ENCODE assay signal across 8 cellular contexts in the genomic region with DNA sequence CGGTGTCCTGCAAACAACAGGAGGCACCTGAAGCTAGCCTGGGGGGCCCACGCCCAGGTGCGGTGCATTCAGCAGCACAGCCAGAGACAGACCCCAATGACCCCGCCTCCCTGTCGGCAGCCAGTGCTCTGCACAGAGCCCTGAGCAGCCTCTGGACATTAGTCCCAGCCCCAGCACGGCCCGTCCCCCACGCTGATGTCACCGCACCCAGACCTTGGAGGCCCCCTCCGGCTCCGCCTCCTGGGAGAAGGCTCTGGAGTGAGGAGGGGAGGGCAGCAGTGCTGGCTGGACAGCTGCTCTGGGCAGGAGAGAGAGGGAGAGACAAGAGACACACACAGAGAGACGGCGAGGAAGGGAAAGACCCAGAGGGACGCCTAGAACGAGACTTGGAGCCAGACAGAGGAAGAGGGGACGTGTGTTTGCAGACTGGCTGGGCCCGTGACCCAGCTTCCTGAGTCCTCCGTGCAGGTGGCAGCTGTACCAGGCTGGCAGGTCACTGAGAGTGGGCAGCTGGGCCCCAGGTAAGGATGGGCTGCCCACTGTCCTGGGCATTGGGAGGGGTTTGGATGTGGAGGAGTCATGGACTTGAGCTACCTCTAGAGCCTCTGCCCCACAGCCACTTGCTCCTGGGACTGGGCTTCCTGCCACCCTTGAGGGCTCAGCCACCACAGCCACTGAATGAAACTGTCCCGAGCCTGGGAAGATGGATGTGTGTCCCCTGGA. TPM values are rescaled to one million over a fixed set of nuclear protein-coding genes. Genes with fewer than 3 reads are reported as not detected.
A peak's percentile ranks its signal among the peaks of the same experiment; 100 is the strongest.
DNase-seq lines count a peak whose midpoint lies in the region; ATAC-seq, FAIRE-seq and TF ChIP-seq lines count a peak whose summit lies in the region.

MYO7A (plus strand) TSS at position 278 of the 723 bp plus-strand sequence. CDS start 2,389 bp downstream, outside the sequence.

- no peaks in the 10 kb centered on the region for H3K9me3 ChIP-seq in kidney (ENCODE audit: control insufficient read depth in 1 of 2, low read length in 2 of 2)

- no peaks in the 10 kb centered on the region for H3K36me3 ChIP-seq in brain microvascular endothelial cell (replicated peaks)
- no peaks in the 10 kb centered on the region for H3K36me3 ChIP-seq in kidney (ENCODE audit: control insufficient read depth in 1 of 2, insufficient read depth in 2 of 2, low read length in 2 of 2)

- peak within 1 kb of the TSS in 1 of 2 donors; percentile 40 for H3K9ac ChIP-seq in kidney (ENCODE audit: low read length in 2 of 2)

- H3K9me3 Mint-ChIP-seq in stimulated activated naive B cell treated with anti-CD40 and anti-IgM and Interleukin-4, amounts not matched to agents 10 μg/mL and 1 μg/mL and 100 μg/mL, for 72 hours: no peaks in the 10 kb centered on the region

- H3K4me1 Mint-ChIP-seq in stimulated activated naive B cell treated with anti-CD40 and anti-IgM and Interleukin-4, amounts not matched to agents 10 μg/mL and 1 μg/mL and 100 μg/mL, for 72 hours: peaks cover 20 to 24% of the 10 kb centered on the region in 2 donors

- H3K4me1 ChIP-seq in kidney (ENCODE audit: control insufficient read depth in 1 of 2, insufficient read depth in 1 of 2, low read depth in 1 of 2, low read length in 2 of 2): peaks cover 20 to 26% of the 10 kb centered on the region in 2 donors

- no peak for FAIRE-seq in kidney (lab: Jason Lieb, UNC)

- H3K4me3 ChIP-seq in brain microvascular endothelial cell (ENCODE audit: low read depth, low read length) (peak within 1 kb of the TSS; percentile 51), kidney (ENCODE audit: low read length in 2 of 2) (peak within 1 kb of the TSS; percentile 42 to 64)

- peak; percentile 78 for DNase-seq in COLO668 (lab: John Stamatoyannopoulos, UW; ENCODE audit: unreplicated experiment)
- peak; percentile 23 for DNase-seq in NCI-H2227 treated with DMSO at 0.1 percent for 48 hours (lab: John Stamatoyannopoulos, UW)
- peak; percentile 33 for DNase-seq in brain microvascular endothelial cell
- peak; percentile 91 for DNase-seq in kidney
- no peak for DNase-seq in stimulated activated naive B cell treated with anti-CD40 and anti-IgM and Interleukin-4, amounts not matched to agents 10 μg/mL and 1 μg/mL and 100 μg/mL, for 72 hours
- DNase-seq in NCI-H128 (lab: John Stamatoyannopoulos, UW; ENCODE audit: unreplicated experiment): no peak
- DNase-seq in stimulated activated CD8-positive, alpha-beta memory T cell treated with anti-CD3 and anti-CD28 coated beads, Interleukin-4, amount 100 ng/mL, for 48 hours: no peak

- H3K27me3 Mint-ChIP-seq in stimulated activated naive B cell treated with anti-CD40 and anti-IgM and Interleukin-4, amounts not matched to agents 10 μg/mL and 1 μg/mL and 100 μg/mL, for 72 hours: peaks cover 20 to 26% of the 10 kb centered on the region in 2 donors

- H3K27me3 ChIP-seq in brain microvascular endothelial cell (replicated peaks): no peaks in the 10 kb centered on the region

- intact Hi-C loops in kidney (cut with DNase I): no loop called here

- H3K27ac ChIP-seq in brain microvascular endothelial cell: no peak within 1 kb of the TSS
- no peak within 1 kb of the TSS for H3K27ac ChIP-seq in kidney (ENCODE audit: low read depth in 2 of 2, low read length in 2 of 2)

- no peak for TF ChIP-seq CTCF in brain microvascular endothelial cell (IDR thresholded peaks at IDR 0.05; ENCODE audit: low read depth, low read length, missing control alignments)
- TF ChIP-seq CTCF in kidney (IDR thresholded peaks at IDR 0.05; ENCODE audit: borderline replicate concordance, extremely low read depth, insufficient read depth): no peak

- in situ Hi-C loops in brain microvascular endothelial cell (cut with HindIII; ENCODE audit: low pct_ligation_motif_present, low sequenced_read_pairs): no loop called here

- H3K27ac Mint-ChIP-seq in stimulated activated naive B cell treated with anti-CD40 and anti-IgM and Interleukin-4, amounts not matched to agents 10 μg/mL and 1 μg/mL and 100 μg/mL, for 72 hours: no peak within 1 kb of the TSS

- peak within 1 kb of the TSS; percentile 81 to 83 for H3K4me3 Mint-ChIP-seq in stimulated activated naive B cell treated with anti-CD40 and anti-IgM and Interleukin-4, amounts not matched to agents 10 μg/mL and 1 μg/mL and 100 μg/mL, for 72 hours

- H3K36me3 Mint-ChIP-seq in stimulated activated naive B cell treated with anti-CD40 and anti-IgM and Interleukin-4, amounts not matched to agents 10 μg/mL and 1 μg/mL and 100 μg/mL, for 72 hours: no peaks in the 10 kb centered on the region

- no peak for ATAC-seq in stimulated activated naive B cell treated with anti-CD40 and anti-IgM and Interleukin-4, amounts not matched to agents 10 μg/mL and 1 μg/mL and 100 μg/mL, for 72 hours (replicated peaks)
- no peak for ATAC-seq in HG02759 (IDR thresholded peaks at IDR 0.05; ENCODE audit: unreplicated experiment)

RNA-seq across cellular contexts. Expression of gene MYO7A, which starts in this region (rescaled TPM):
- 10.7 TPM for total RNA-seq in kidney
- polyA plus RNA-seq in kidney (ENCODE audit: insufficient read depth, low read depth, low replicate concordance): 6.1 TPM

Comparison
In these comparisons a context has a peak if more than half of its experiments do, and no peak if none do; other contexts are left out.
1. DNase-seq: peak in COLO668 (single experiment), NCI-H2227 treated with DMSO at 0.1 percent for 48 hours (single experiment), brain microvascular endothelial cell (single experiment) and kidney (single experiment); none in stimulated activated naive B cell treated with anti-CD40 and anti-IgM and Interleukin-4, amounts not matched to agents 10 μg/mL and 1 μg/mL and 100 μg/mL, for 72 hours (single experiment), NCI-H128 (single experiment) and stimulated activated CD8-positive, alpha-beta memory T cell treated with anti-CD3 and anti-CD28 coated beads, Interleukin-4, amount 100 ng/mL, for 48 hours (single experiment).